22 cellular contexts compared by ENCODE assay signal in genomic region chr13:41944229-41944628, GRCh38. TPM values are rescaled to one million over a fixed set of nuclear protein-coding genes. Genes with fewer than 3 reads are reported as not detected.
DNase-seq lines count a peak whose midpoint lies in the region; ATAC-seq, FAIRE-seq and TF ChIP-seq lines count a peak whose summit lies in the region.
"Had no signal": no experiment of that assay in that cellular context is flagged by ENCODE, and none has a peak within 500 bp of the region (broad histone marks: within the 10 kb centered on the region; RNA-seq: fewer than 3 reads in every experiment).

No MANE protein-coding gene starts in this region.

- no peak overlapping the region for H3K4ac ChIP-seq in IMR-90 (ENCODE audit: low read depth, low read length)

- WGBS in IMR-90 (ENCODE audit: extremely low coverage in 2 of 2, insufficient read length in 1 of 2), 2 experiments = 100% methylated on average over 2 of the region's 3 CpGs; no CpG with 5 or more reads in 1 of the 2 experiments
- WGBS in K562 (ENCODE audit: insufficient coverage, low coverage, missing lambda C conversion rate) = 92% methylated on average over 3 of the region's 3 CpGs

- no peak for DNase-seq in IMR-90
- DNase-seq in K562 (ENCODE audit: extremely low read depth in 1 of 4, low spot score in 3 of 4) = no peak
- DNase-seq in iris pigment epithelial cell (ENCODE audit: low read depth) = peak; percentile 53
- DNase-seq in naive thymus-derived CD8-positive, alpha-beta T cell = no peak
- DNase-seq in urothelium cell line (ENCODE audit: low spot score) = no peak
- DNase-seq: CD4-positive, CD25-positive, alpha-beta regulatory T cell; KBM-7; NCI-H1092; NCI-H1417 treated with DMSO at 0.1 percent for 48 hours; NCI-H1694 treated with DMSO at 0.1 percent for 48 hours; NCI-H2081; NCI-H2227 treated with DMSO at 0.1 percent for 48 hours; NCI-H526 treated with DMSO at 0.1 percent for 48 hours; Right ventricle myocardium superior; RPMI8226 had no signal

- dilution Hi-C loops in IMR-90 (cut with HindIII; ENCODE audit: low sequenced_read_pairs, unreplicated experiment) = no loop called here

- H3K27ac Mint-ChIP-seq in naive thymus-derived CD8-positive, alpha-beta T cell = no peak overlapping the region
- H3K27ac Mint-ChIP-seq: B cell had no signal

- no peak overlapping the region for H2AK9ac ChIP-seq in IMR-90 (replicated peaks; ENCODE audit: low read depth, low read length, poor library complexity)

- H3K9ac ChIP-seq in IMR-90 (ENCODE audit: low read depth, low read length) (no peak overlapping the region), K562 (ENCODE audit: insufficient read depth in 1 of 2, low read depth in 2 of 2, low read length in 2 of 2) (no peak overlapping the region)

- H3K27me3 ChIP-seq in IMR-90 (ENCODE audit: control insufficient read depth, insufficient read depth, low read length) (no peaks in the 10 kb centered on the region), K562 (ENCODE audit: control insufficient read depth in 2 of 2, insufficient read depth in 2 of 2, low read length in 2 of 2) (no peaks in the 10 kb centered on the region)
- H3K27me3 ChIP-seq: SJSA1 had no signal

- H3K9me1 ChIP-seq in IMR-90 (ENCODE audit: insufficient read depth, low read length) (0 out of 2 replicates have a peak, but pooled peaks cover 4% of the 10 kb centered on the region), K562 (ENCODE audit: control insufficient read depth, insufficient read depth, low read length) (no peaks in the 10 kb centered on the region)

- H3K9me3 Mint-ChIP-seq in naive thymus-derived CD8-positive, alpha-beta T cell = peaks cover 4 to 28% (median 23%) of the 10 kb centered on the region in 9 donors

- H2BK5ac ChIP-seq in IMR-90 (ENCODE audit: low read depth, low read length, poor library complexity, severe bottlenecking) = no peak overlapping the region

- no peak overlapping the region for H3K18ac ChIP-seq in IMR-90 (ENCODE audit: low read depth, low read length)

- no peak overlapping the region for H3K4me3 Mint-ChIP-seq in naive thymus-derived CD8-positive, alpha-beta T cell
- H3K4me3 Mint-ChIP-seq: B cell; CD4-positive, CD25-positive, alpha-beta regulatory T cell had no signal

- no peak overlapping the region for H2AFZ ChIP-seq in IMR-90 (replicated peaks; ENCODE audit: low read length, poor library complexity)
- no peak overlapping the region for H2AFZ ChIP-seq in K562 (ENCODE audit: low read depth, low read length)

- no TSS peak for BruUV-seq in IMR-90 (replicated peaks; lab: Mats Ljungman, UMichigan)
- BruUV-seq in K562 (replicated peaks; lab: Mats Ljungman, UMichigan) = no TSS peak

- no peak overlapping the region for H2BK20ac ChIP-seq in IMR-90 (ENCODE audit: low read depth, low read length)

- peaks cover 5 to 16% (median 12%) of the 10 kb centered on the region in 4 donors for H3K4me1 Mint-ChIP-seq in naive thymus-derived CD8-positive, alpha-beta T cell
- H3K4me1 Mint-ChIP-seq: B cell had no signal

- no peak overlapping the region for H3K4me3 ChIP-seq in IMR-90 (ENCODE audit: insufficient read depth, low read depth, low read length)
- no peak overlapping the region for H3K4me3 ChIP-seq in K562
- H3K4me3 ChIP-seq: SJSA1 had no signal

- H3K27me3 Mint-ChIP-seq in naive thymus-derived CD8-positive, alpha-beta T cell = no peaks in the 10 kb centered on the region
- H3K27me3 Mint-ChIP-seq: B cell; CD4-positive, CD25-positive, alpha-beta regulatory T cell had no signal

- H3K4me2 ChIP-seq in IMR-90 (ENCODE audit: low read depth, low read length) (no peak overlapping the region), K562 (ENCODE audit: insufficient read depth, low read length) (no peak overlapping the region)

- intact Hi-C loops in IMR-90 (cut with micrococcal nuclease) = loop anchor here (10.0 kb wide), 1 partner anchor 279 kb away; no protein-coding TSS in a partner anchor
- intact Hi-C loops in K562 (cut with micrococcal nuclease) = no loop called here

- H4K5ac ChIP-seq in IMR-90 (ENCODE audit: low read depth, low read length) = no peak overlapping the region

- no peak overlapping the region for H3K23ac ChIP-seq in IMR-90 (ENCODE audit: low read depth, low read length)

- POLR2A ChIA-PET in IMR-90 (lab: Charles Lee; ENCODE audit: unreplicated experiment) (no interaction called here), K562 (lab: Yijun Ruan, JAX) (interaction anchor here (1.1 kb wide), 1 partner anchor 59 kb away, joined by 3 read pairs; no protein-coding TSS in a partner anchor)
- POLR2A ChIA-PET in naive thymus-derived CD8-positive, alpha-beta T cell (lab: Charles Lee) = interaction anchor here (0.6 kb wide), 1 partner anchor 12 kb away, joined by 3 read pairs; no protein-coding TSS in a partner anchor

- H2AK5ac ChIP-seq in IMR-90 (ENCODE audit: low read depth, low read length) = no peak overlapping the region

- peaks cover 2% of the 10 kb centered on the region; the same call in 1 of the 2 replicates for H3K36me3 ChIP-seq in IMR-90 (ENCODE audit: control insufficient read depth, insufficient read depth, low read length)
- peaks cover 15% of the 10 kb centered on the region; the same call in 2 of the 3 replicates for H3K36me3 ChIP-seq in K562 (ENCODE audit: control insufficient read depth, insufficient read depth, low read length)
- H3K36me3 ChIP-seq: SJSA1 had no signal

- CTCF ChIA-PET in IMR-90 (lab: Yijun Ruan, JAX) (no interaction called here), K562 (lab: Yijun Ruan, JAX; ENCODE audit: low intra/inter-chr PET ratio) (no interaction called here)

- no peak overlapping the region for H2BK15ac ChIP-seq in IMR-90 (ENCODE audit: low read depth, low read length)

- peaks cover 61% of the 10 kb centered on the region for H3K79me2 ChIP-seq in K562 (ENCODE audit: control insufficient read depth, insufficient read depth, low read length)

- peaks cover 11 to 29% of the 10 kb centered on the region in 2 experiments; a peak in 3 of 4 replicates for H3K79me1 ChIP-seq in IMR-90 (ENCODE audit: low read depth in 1 of 2, low read length in 2 of 2)

- in situ Hi-C loops in IMR-90 (cut with MboI; ENCODE audit: low sequenced_read_pairs) = no loop called here
- in situ Hi-C loops in K562 (cut with MboI) = no loop called here

- no peak overlapping the region for H3K56ac ChIP-seq in IMR-90 (ENCODE audit: extremely low read depth, insufficient read depth, low read length)

- H3K27ac ChIP-seq in 22Rv1 (peak overlapping the region; percentile 80), IMR-90 (ENCODE audit: insufficient read depth, low read length) (no peak overlapping the region), K562 (ENCODE audit: extremely low read depth, low read depth, low read length) (no peak overlapping the region)
- H3K27ac ChIP-seq: SJSA1 had no signal

- H3K4me1 ChIP-seq in IMR-90 (ENCODE audit: control insufficient read depth, insufficient read depth, low read length) (peaks cover 5% of the 10 kb centered on the region; the same call in 1 of the 2 replicates), K562 (replicated peaks in 1 of 2; ENCODE audit: control insufficient read depth in 2 of 2, insufficient read depth in 2 of 2, low read length in 2 of 2) (peaks cover 0 to 5% of the 10 kb centered on the region in 2 experiments; a peak in 2 of 5 replicates)
- H3K4me1 ChIP-seq: SJSA1 had no signal

- no peak overlapping the region for H2BK120ac ChIP-seq in IMR-90 (ENCODE audit: low read depth, low read length)

- H3K36me3 Mint-ChIP-seq in naive thymus-derived CD8-positive, alpha-beta T cell = peaks cover 34 to 56% (median 42%) of the 10 kb centered on the region in 3 donors

- FAIRE-seq in K562 (lab: Jason Lieb, UNC) (no peak), urothelium cell line (lab: Jason Lieb, UNC) (no peak)
- FAIRE-seq: A204.1 had no signal

- H3K14ac ChIP-seq in IMR-90 (replicated peaks; ENCODE audit: low read depth, low read length) = no peak overlapping the region

- peaks cover 6% of the 10 kb centered on the region; the same call in 1 of the 2 replicates for H4K20me1 ChIP-seq in IMR-90 (ENCODE audit: insufficient read depth, low read length)
- no peaks in the 10 kb centered on the region for H4K20me1 ChIP-seq in K562 (replicated peaks; ENCODE audit: control insufficient read depth, insufficient read depth, low read length)

- H4K91ac ChIP-seq in IMR-90 (ENCODE audit: insufficient read depth, low read depth, low read length) = no peak overlapping the region

- no peak for TF ChIP-seq EP300 in K562 (IDR thresholded peaks at IDR 0.05; ENCODE audit: low read length)

- no peak overlapping the region for H4K8ac ChIP-seq in IMR-90 (ENCODE audit: low read depth in 2 of 2, low read length in 2 of 2)

- H3K9me3 ChIP-seq in IMR-90 (ENCODE audit: control insufficient read depth, insufficient read depth, low read length) (no peaks in the 10 kb centered on the region), K562 (replicated peaks; ENCODE audit: control insufficient read depth, insufficient read depth, low read depth, low read length) (no peaks in the 10 kb centered on the region)
- H3K9me3 ChIP-seq: SJSA1 had no signal

- ATAC-seq in IMR-90 (ENCODE audit: low read depth) (no peak), K562 (no peak), GM21717 (IDR thresholded peaks at IDR 0.05; ENCODE audit: unreplicated experiment) (no peak), HG03460 (IDR thresholded peaks at IDR 0.05; ENCODE audit: unreplicated experiment) (no peak)
- no peak for ATAC-seq in naive thymus-derived CD8-positive, alpha-beta T cell
- ATAC-seq: HCT116 had no signal

- TF ChIP-seq POLR2A in IMR-90 (IDR thresholded peaks at IDR 0.05; ENCODE audit: low read depth, low read length) (no peak), K562 (conservative IDR thresholded peaks at IDR 0.05) (no peak)

- no peak for TF ChIP-seq RAD21 in IMR-90 (IDR thresholded peaks at IDR 0.05; ENCODE audit: low read length)
- no peak for TF ChIP-seq RAD21 in K562 (CRISPR knock-in tag; conservative IDR thresholded peaks at IDR 0.05 in 1 of 2, IDR thresholded peaks at IDR 0.05 in 1 of 2)

- TF ChIP-seq CTCF in 22Rv1 (IDR thresholded peaks at IDR 0.05) (no peak), IMR-90 (conservative IDR thresholded peaks at IDR 0.05; ENCODE audit: low read depth, low read length) (no peak), K562 (IDR thresholded peaks at IDR 0.05 in 2 of 3, conservative IDR thresholded peaks at IDR 0.05 in 1 of 3; ENCODE audit: insufficient read depth in 2 of 3, low read depth in 1 of 3, low read length in 3 of 3) (no peak)

RNA-seq across cellular contexts. Expression of gene VWA8, which starts 16.7 kb away (rescaled TPM):
- total RNA-seq in IMR-90 (2012; rRNA removed) (18.3 and 19.7 TPM in 2 replicates), K562 (2014; rRNA removed) (12.6 and 13.3 TPM in 2 replicates), K562 (2014; rRNA removed; fragmentation: Illumina TruSeq; extraction: Trizol) (18.1 and 18.5 TPM in 2 replicates), K562 (2015; rRNA removed; fragmentation: Illumina TruSeq; extraction: Trizol) (13.5 and 15.8 TPM in 2 replicates), K562 (2021) (17.3 and 21.5 TPM in 2 replicates)
- polyA plus RNA-seq in IMR-90 (2012; rRNA removed) (5.4 and 5.9 TPM in 2 replicates), K562 (2011; rRNA removed) (12.4 and 13.2 TPM in 2 replicates), K562 (2014; fragmentation: Illumina TruSeq; extraction: Trizol) (10.2 and 13.7 TPM in 2 replicates), K562 (2014; fragmentation: Nextera tagmentation; extraction: Ambion mirVana) (1 to 10 TPM; 2.1 to 2.5 TPM), K562 (2014; rRNA removed) (7.9 and 9.1 TPM in 2 replicates)
- polyA plus RNA-seq in IMR-90 (2012; cell fraction: cytosol; rRNA removed) = 1.6 and 2.0 TPM in 2 replicates
- 1.7 and 8.2 TPM in 2 replicates for polyA plus RNA-seq in IMR-90 (2012; cell fraction: nucleus; rRNA removed; ENCODE audit: low replicate concordance)
- 51.5 and 98.5 TPM in 2 replicates for total RNA-seq in K562 (2011; cell fraction: chromatin; rRNA removed; ENCODE audit: low replicate concordance)
- total RNA-seq in K562 (2011; cell fraction: nucleolus; rRNA removed) = 19.5 and 33.3 TPM in 2 replicates
- 28.0 and 37.8 TPM in 2 replicates for total RNA-seq in K562 (2011; cell fraction: nucleoplasm; rRNA removed)
- 3.6 and 6.2 TPM in 2 replicates for polyA plus RNA-seq in K562 (2011; cell fraction: cytosol; rRNA removed)
- polyA plus RNA-seq in K562 (2011; cell fraction: nucleus; rRNA removed) = 15.2 and 18.6 TPM in 2 replicates
- polyA plus RNA-seq in K562 (2012) = 10.8 and 11.4 TPM in 2 replicates
- 47.7 and 54.5 TPM in 2 replicates for polyA minus RNA-seq in K562 (2011; rRNA and poly(A)+ RNA removed)
- polyA minus RNA-seq in K562 (2011; cell fraction: cytosol; rRNA and poly(A)+ RNA removed) = 13.7 and 14.8 TPM in 2 replicates
- 51.6 and 66.0 TPM in 2 replicates for polyA minus RNA-seq in K562 (2011; cell fraction: nucleus; rRNA and poly(A)+ RNA removed)
- total RNA-seq in naive thymus-derived CD8-positive, alpha-beta T cell = 10 to 100 TPM; 21.5 to 22.3 TPM
- polyA plus RNA-seq in naive thymus-derived CD8-positive, alpha-beta T cell = 1 to 10 TPM; 5.1 to 6.9 (median 5.6) TPM
